16 cellular contexts compared by ENCODE assay signal in genomic region chr14:61575126-61575525, GRCh38.
DNase-seq lines count a peak whose midpoint lies in the region; ATAC-seq and TF ChIP-seq lines count a peak whose summit lies in the region.
"Had no signal": no experiment of that assay in that cellular context is flagged by ENCODE, and none has a peak within 500 bp of the region (broad histone marks: within the 10 kb centered on the region; RNA-seq: fewer than 3 reads in every experiment).

No MANE protein-coding gene starts in this region.

- no peak overlapping the region for H3K4me3 Mint-ChIP-seq in chondrocyte (ENCODE audit: unreplicated experiment)

- no peaks in the 10 kb centered on the region for H3K27me3 Mint-ChIP-seq in chondrocyte (ENCODE audit: low read depth)

- H3K27ac ChIP-seq in SK-N-SH (ENCODE audit: low read depth in 2 of 2, low read length in 1 of 2): peak overlapping the region in 1 of 2 experiments; percentile 47; a peak in 1 of 4 replicates
- H3K27ac ChIP-seq: HL-60, SK-N-MC had no signal

- H3K9ac ChIP-seq in SK-N-SH: no peak overlapping the region

- H3K36me3 ChIP-seq in SK-N-SH (replicated peaks in 1 of 2; ENCODE audit: control insufficient read depth in 1 of 2, insufficient read depth in 2 of 2, low read length in 1 of 2): no peaks in the 10 kb centered on the region

- 82% methylated on average over 3 of the region's 3 CpGs for WGBS in SK-N-SH (ENCODE audit: low lambda C conversion rate)

- no peaks in the 10 kb centered on the region for H4K20me1 ChIP-seq in SK-N-SH (ENCODE audit: insufficient read depth)

- no peaks in the 10 kb centered on the region for H3K9me3 Mint-ChIP-seq in chondrocyte (ENCODE audit: low read depth)

- H3K4me2 ChIP-seq in SK-N-SH: no peak overlapping the region

- H3K9me3 ChIP-seq in SK-N-SH: no peaks in the 10 kb centered on the region

- DNase-seq in SK-N-SH (no peak), chondrocyte (ENCODE audit: low spot score) (no peak), myocyte (ENCODE audit: low read depth) (peak; percentile 81), activated T-cell treated with anti-CD3 and anti-CD28 coated beads for 4 hours (no peak), GM03348 (ENCODE audit: low spot score) (no peak)
- no peak for DNase-seq in stimulated activated naive CD4-positive, alpha-beta T cell (lab: John Stamatoyannopoulos, UW)
- DNase-seq: C1 segment of cervical spinal cord, DND-41, NCI-H1105 treated with DMSO at 0.1 percent for 48 hours, NCI-H187 treated with DMSO at 0.1 percent for 48 hours, NCI-H446 treated with DMSO at 0.1 percent for 48 hours, NCI-H774 had no signal

- CTCF ChIA-PET in SK-N-SH (lab: Yijun Ruan, JAX): no interaction called here

- no peak overlapping the region for H3K4me3 ChIP-seq in SK-N-SH (ENCODE audit: low read depth in 2 of 2, low read length in 1 of 2)
- H3K4me3 ChIP-seq: SK-N-MC had no signal

- peaks cover 87% of the 10 kb centered on the region for H3K4me1 Mint-ChIP-seq in chondrocyte (ENCODE audit: low read depth)

- H3F3A ChIP-seq in SK-N-SH (replicated peaks; ENCODE audit: insufficient read depth): peaks cover 36% of the 10 kb centered on the region

- H3K79me2 ChIP-seq in SK-N-SH (ENCODE audit: insufficient read depth): no peaks in the 10 kb centered on the region

- no peaks in the 10 kb centered on the region for H3K27me3 ChIP-seq in SK-N-SH (ENCODE audit: insufficient read depth)

- H2AFZ ChIP-seq in SK-N-SH (ENCODE audit: low read depth): no peak overlapping the region

- TF ChIP-seq EP300 in SK-N-SH (IDR thresholded peaks at IDR 0.05; ENCODE audit: borderline replicate concordance in 1 of 2, low read depth in 1 of 2, low read length in 1 of 2): no peak

- ATAC-seq in SK-N-SH treated with all-trans-retinoic acid at 6 μM for 48 hours (no peak), HG03469 (IDR thresholded peaks at IDR 0.05; ENCODE audit: unreplicated experiment) (no peak)

- TF ChIP-seq CTCF in SK-N-SH (IDR thresholded peaks at IDR 0.05) (no peak), chondrocyte (IDR thresholded peaks at IDR 0.05) (no peak)

- TF ChIP-seq RAD21 in SK-N-SH (IDR thresholded peaks at IDR 0.05; ENCODE audit: low read length): no peak

- no peaks in the 10 kb centered on the region for H3K9me2 ChIP-seq in SK-N-SH

- peak overlapping the region; percentile 96 for H3K27ac Mint-ChIP-seq in chondrocyte (ENCODE audit: unreplicated experiment)

- peaks cover 29 to 41% of the 10 kb centered on the region in 2 experiments for H3K4me1 ChIP-seq in SK-N-SH (ENCODE audit: control insufficient read depth in 1 of 2, insufficient read depth in 2 of 2, low read depth in 1 of 2, low read length in 1 of 2)

- no peaks in the 10 kb centered on the region for H3K36me3 Mint-ChIP-seq in chondrocyte (ENCODE audit: low read depth)

- POLR2A ChIA-PET in SK-N-SH (lab: Yijun Ruan, JAX): interaction anchor here (0.9 kb wide), 1 partner anchor 100 kb away, joined by 4 read pairs; no protein-coding TSS in a partner anchor

TF ChIP-seq in SK-N-SH, 30 proteins besides CTCF, POLR2A, EP300 and RAD21:
- TF ChIP-seq RCOR1 (IDR thresholded peaks at IDR 0.05; ENCODE audit: low read length) (no peak), GABPA (IDR thresholded peaks at IDR 0.05; ENCODE audit: low read depth) (no peak), MXI1 (IDR thresholded peaks at IDR 0.05; ENCODE audit: low read depth, low read length) (0 out of 2 replicates have a peak, but pooled peaks have one; percentile 10), SIN3A (IDR thresholded peaks at IDR 0.05; ENCODE audit: borderline replicate concordance, low read depth, low read length) (no peak)

TF ChIP-seq in SK-N-SH treated with all-trans-retinoic acid at 6 μM for 48 hours, 23 proteins besides CTCF, POLR2A, EP300 and RAD21:
- no peak for TF ChIP-seq ARNTL (CRISPR knock-in tag; IDR thresholded peaks at IDR 0.05; ENCODE audit: borderline replicate concordance, low read depth)
- TF ChIP-seq, protein P1, sequence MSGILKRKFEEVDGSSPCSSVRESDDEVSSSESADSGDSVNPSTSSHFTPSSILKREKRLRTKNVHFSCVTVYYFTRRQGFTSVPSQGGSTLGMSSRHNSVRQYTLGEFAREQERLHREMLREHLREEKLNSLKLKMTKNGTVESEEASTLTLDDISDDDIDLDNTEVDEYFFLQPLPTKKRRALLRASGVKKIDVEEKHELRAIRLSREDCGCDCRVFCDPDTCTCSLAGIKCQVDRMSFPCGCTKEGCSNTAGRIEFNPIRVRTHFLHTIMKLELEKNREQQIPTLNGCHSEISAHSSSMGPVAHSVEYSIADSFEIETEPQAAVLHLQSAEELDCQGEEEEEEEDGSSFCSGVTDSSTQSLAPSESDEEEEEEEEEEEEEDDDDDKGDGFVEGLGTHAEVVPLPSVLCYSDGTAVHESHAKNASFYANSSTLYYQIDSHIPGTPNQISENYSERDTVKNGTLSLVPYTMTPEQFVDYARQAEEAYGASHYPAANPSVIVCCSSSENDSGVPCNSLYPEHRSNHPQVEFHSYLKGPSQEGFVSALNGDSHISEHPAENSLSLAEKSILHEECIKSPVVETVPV (CRISPR knock-in tag; IDR thresholded peaks at IDR 0.05): no peak
- TF ChIP-seq ZFP30 (CRISPR knock-in tag; IDR thresholded peaks at IDR 0.05): no peak
- TF ChIP-seq ZNF565 (CRISPR knock-in tag; conservative IDR thresholded peaks at IDR 0.05; ENCODE audit: low read depth): no peak
- no peak for TF ChIP-seq ISL1 (CRISPR knock-in tag; IDR thresholded peaks at IDR 0.05)
